In the genomic region with DNA sequence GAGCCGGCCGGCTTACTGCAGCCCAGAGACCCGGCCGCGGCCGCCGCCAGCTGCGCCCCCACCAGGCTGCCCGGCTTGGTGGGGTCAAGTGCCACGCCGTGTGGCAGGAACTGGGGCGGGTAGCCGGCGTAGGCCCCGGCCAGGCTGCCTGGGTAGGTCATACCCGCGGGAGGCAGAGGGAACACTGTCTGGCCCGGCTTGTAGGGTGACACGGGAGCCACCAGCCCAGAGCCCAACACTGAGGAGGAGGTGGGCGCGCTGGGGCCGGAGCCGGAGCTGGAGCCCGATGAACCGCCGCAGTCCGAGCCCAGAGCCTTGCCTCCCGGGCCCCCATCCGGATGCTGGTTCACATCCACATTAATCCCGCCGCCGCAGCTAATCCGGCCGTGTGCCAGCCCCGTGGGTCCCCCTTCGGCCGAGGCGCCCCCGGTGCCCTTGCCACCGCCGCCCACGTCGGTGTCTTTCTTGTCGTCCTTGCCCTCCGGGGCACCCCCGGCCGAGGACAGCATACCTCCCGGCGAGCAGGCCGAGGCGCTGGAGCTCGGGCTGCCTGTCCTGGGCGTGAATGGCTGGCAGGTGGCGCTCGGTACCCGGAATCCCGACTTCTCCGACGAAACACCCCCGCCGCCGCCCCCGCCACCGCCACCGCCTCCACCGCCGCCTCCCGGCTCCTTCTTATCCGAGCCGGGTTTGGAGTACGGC, we compare ENCODE assay signal across 9 cellular contexts. TPM values are rescaled to one million over a fixed set of nuclear protein-coding genes. Genes with fewer than 3 reads are reported as not detected.
DNase-seq lines count a peak whose midpoint lies in the region; ATAC-seq, FAIRE-seq and TF ChIP-seq lines count a peak whose summit lies in the region.
"Had no signal": no experiment of that assay in that cellular context is flagged by ENCODE, and none has a peak within 500 bp of the region (broad histone marks: within the 10 kb centered on the region; RNA-seq: fewer than 3 reads in every experiment).

No MANE protein-coding gene starts in this region.

- H3K36me3 Mint-ChIP-seq in activated CD4-positive, alpha-beta T cell treated with anti-CD3 and anti-CD28 coated beads, Interleukin-2, amount 10 ng/mL, durations not matched to agents 7 days and 5 days (ENCODE audit: low read depth): peaks cover 3% of the 10 kb centered on the region

- H3K4me1 ChIP-seq in endothelial cell of umbilical vein (ENCODE audit: control insufficient read depth, extremely low read depth, insufficient read depth, low read length): peaks cover 40% of the 10 kb centered on the region
- peaks cover 49% of the 10 kb centered on the region for H3K4me1 ChIP-seq in mesenchymal stem cell (ENCODE audit: control insufficient read depth, insufficient read depth, low read depth, low read length)
- H3K4me1 ChIP-seq in subcutaneous abdominal adipose tissue (ENCODE audit: control insufficient read depth in 5 of 5, insufficient read depth in 5 of 5, low read length in 5 of 5): peaks cover 2 to 67% (median 64%) of the 10 kb centered on the region in 5 donors

- H2BK120ac ChIP-seq in mesenchymal stem cell (ENCODE audit: low read depth, low read length): peak overlapping the region; percentile 95

- no peak for TF ChIP-seq POLR2A in endothelial cell of umbilical vein (IDR thresholded peaks at IDR 0.05; ENCODE audit: low read depth, low read length)

- WGBS in mesenchymal stem cell: under 1% methylated on average over 58 of the region's 71 CpGs

- no peaks in the 10 kb centered on the region for H3K9me3 Mint-ChIP-seq in activated CD4-positive, alpha-beta T cell treated with anti-CD3 and anti-CD28 coated beads, Interleukin-2, amount 10 ng/mL, durations not matched to agents 7 days and 5 days

- H3K9me3 ChIP-seq in endothelial cell of umbilical vein (replicated peaks; ENCODE audit: control insufficient read depth, insufficient read depth, low read length): no peaks in the 10 kb centered on the region
- H3K9me3 ChIP-seq in mesenchymal stem cell (ENCODE audit: control insufficient read depth, low read length): no peaks in the 10 kb centered on the region
- no peaks in the 10 kb centered on the region for H3K9me3 ChIP-seq in subcutaneous abdominal adipose tissue (ENCODE audit: control insufficient read depth in 5 of 5, low read length in 5 of 5)

- peaks cover 6% of the 10 kb centered on the region for H3K79me1 ChIP-seq in mesenchymal stem cell (replicated peaks; ENCODE audit: low read length, poor library complexity, severe bottlenecking)

- DNase-seq in stimulated activated CD4-positive, alpha-beta T cell treated with anti-CD3 and anti-CD28 coated beads, Interleukin-12 subunit alpha, Interleukin-12 subunit beta, amount 100 ng/mL, for 4 hours: peak; percentile 44
- DNase-seq in stimulated activated CD4-positive, alpha-beta T cell treated with anti-CD3 and anti-CD28 coated beads, Interleukin-2, amount 100 ng/mL, for 48 hours: no peak
- peak; percentile 21 for DNase-seq in NCI-H1092 (lab: John Stamatoyannopoulos, UW)
- peak; percentile 34 for DNase-seq in activated CD4-positive, alpha-beta T cell treated with anti-CD3 and anti-CD28 coated beads, Interleukin-2, amount 10 ng/mL, durations not matched to agents 7 days and 5 days
- DNase-seq in endothelial cell of umbilical vein (ENCODE audit: low read depth, low spot score): peak; percentile 75
- peak; percentile 82 for DNase-seq in mesenchymal stem cell

- peaks cover 35% of the 10 kb centered on the region for H3K4me1 Mint-ChIP-seq in activated CD4-positive, alpha-beta T cell treated with anti-CD3 and anti-CD28 coated beads, Interleukin-2, amount 10 ng/mL, durations not matched to agents 7 days and 5 days

- H2AK5ac ChIP-seq in mesenchymal stem cell (ENCODE audit: low read length, severe bottlenecking): no peak overlapping the region

- H3K4me3 ChIP-seq in endothelial cell of umbilical vein (replicated peaks in 1 of 3; ENCODE audit: insufficient read depth in 1 of 3, low read depth in 1 of 3, low read length in 3 of 3) (peak overlapping the region; percentile 52 to 81 (median 77)), mesenchymal stem cell (ENCODE audit: insufficient read depth in 1 of 2, low read depth in 1 of 2, low read length in 2 of 2) (peak overlapping the region; percentile 76 to 97), subcutaneous abdominal adipose tissue (ENCODE audit: low read depth in 1 of 5, low read length in 5 of 5) (peak overlapping the region; percentile 89 to 99 (median 93))

- CTCF ChIA-PET in activated CD4-positive, alpha-beta T cell treated with anti-CD3 and anti-CD28 coated beads, Interleukin-2, amount 10 ng/mL, durations not matched to agents 7 days and 5 days (lab: Charles Lee): no interaction called here
- CTCF ChIA-PET in endothelial cell of umbilical vein (lab: Charles Lee): interaction anchor here (0.6 to 4.9 kb wide), 21 partner anchors 12 to 1713 kb away, joined by 3 to 70 read pairs (median 4); no protein-coding TSS in a partner anchor

- POLR2A ChIA-PET in activated CD4-positive, alpha-beta T cell treated with anti-CD3 and anti-CD28 coated beads, Interleukin-2, amount 10 ng/mL, durations not matched to agents 7 days and 5 days (lab: Charles Lee): no interaction called here
- POLR2A ChIA-PET in endothelial cell of umbilical vein (lab: Charles Lee): no interaction called here

- peak overlapping the region; percentile 95 for H2BK15ac ChIP-seq in mesenchymal stem cell (ENCODE audit: low read depth, poor library complexity, severe bottlenecking)

- H3K23ac ChIP-seq in mesenchymal stem cell (ENCODE audit: low read length in 2 of 2): peak overlapping the region; percentile 52 to 84

- H3K9ac ChIP-seq in endothelial cell of umbilical vein (replicated peaks; ENCODE audit: extremely low read depth, insufficient read depth, low read length) (peak overlapping the region; percentile 19), mesenchymal stem cell (ENCODE audit: low read length) (peak overlapping the region; percentile 100), subcutaneous abdominal adipose tissue (ENCODE audit: low read length in 5 of 5) (peak overlapping the region in 4 of 5 donors; percentile 53 to 91 (median 80))

- H3K27me3 ChIP-seq in endothelial cell of umbilical vein (ENCODE audit: control insufficient read depth in 2 of 2, insufficient read depth in 2 of 2, low read length in 2 of 2) (peaks cover 16 to 45% of the 10 kb centered on the region in 2 experiments), mesenchymal stem cell (ENCODE audit: control insufficient read depth in 1 of 2, insufficient read depth in 1 of 2, low read length in 2 of 2) (peaks cover 0 to 44% of the 10 kb centered on the region in 2 experiments), subcutaneous abdominal adipose tissue (ENCODE audit: control insufficient read depth in 5 of 5, insufficient read depth in 4 of 5, low read length in 5 of 5) (peaks cover 0 to 10% (median 6%) of the 10 kb centered on the region in 5 donors)

- H3K36me3 ChIP-seq in endothelial cell of umbilical vein (ENCODE audit: control insufficient read depth in 2 of 2, extremely low read depth in 1 of 2, insufficient read depth in 2 of 2, low read length in 2 of 2) (no peaks in the 10 kb centered on the region), mesenchymal stem cell (ENCODE audit: control insufficient read depth in 1 of 2, insufficient read depth in 2 of 2, low read depth in 1 of 2, low read length in 2 of 2) (peaks cover 16 to 26% of the 10 kb centered on the region in 2 experiments), subcutaneous abdominal adipose tissue (ENCODE audit: control insufficient read depth in 5 of 5, insufficient read depth in 5 of 5, low read length in 5 of 5) (peaks cover 0 to 7% (median 6%) of the 10 kb centered on the region in 5 donors)

- no peak overlapping the region for H3K27ac Mint-ChIP-seq in activated CD4-positive, alpha-beta T cell treated with anti-CD3 and anti-CD28 coated beads, Interleukin-2, amount 10 ng/mL, durations not matched to agents 7 days and 5 days

- peak overlapping the region; percentile 63 for H3K4me3 Mint-ChIP-seq in activated CD4-positive, alpha-beta T cell treated with anti-CD3 and anti-CD28 coated beads, Interleukin-2, amount 10 ng/mL, durations not matched to agents 7 days and 5 days

- TF ChIP-seq CTCF in endothelial cell of umbilical vein (IDR thresholded peaks at IDR 0.05; ENCODE audit: extremely low read depth in 1 of 2, insufficient read depth in 1 of 2, low read depth in 1 of 2, low read length in 2 of 2): peak; percentile 21 to 73

- peak overlapping the region; percentile 28 to 85 for H2BK12ac ChIP-seq in mesenchymal stem cell (ENCODE audit: low read length in 2 of 2)

- peak overlapping the region; percentile 85 to 94 for H3K4ac ChIP-seq in mesenchymal stem cell (ENCODE audit: low read depth in 1 of 2, low read length in 2 of 2)

- ATAC-seq in GM21423 (IDR thresholded peaks at IDR 0.05; ENCODE audit: unreplicated experiment): no peak

- dilution Hi-C loops in endothelial cell of umbilical vein (cut with MboI; ENCODE audit: extremely low pct_ligation_motif_present, low sequenced_read_pairs): no loop called here

- H4K8ac ChIP-seq in mesenchymal stem cell (ENCODE audit: low read length): peak overlapping the region; percentile 66

- H3K14ac ChIP-seq in mesenchymal stem cell (ENCODE audit: low read length in 2 of 2): peak overlapping the region in 1 of 2 experiments; percentile 92

- no peaks in the 10 kb centered on the region for H3K9me1 ChIP-seq in endothelial cell of umbilical vein (replicated peaks; ENCODE audit: control insufficient read depth, extremely low read depth, insufficient read depth, low read length)

- H2BK5ac ChIP-seq in mesenchymal stem cell (ENCODE audit: low read depth, low read length, poor library complexity, severe bottlenecking): no peak overlapping the region

- peak overlapping the region; percentile 87 for H4K91ac ChIP-seq in mesenchymal stem cell (ENCODE audit: low read length)

- H3K4me2 ChIP-seq in endothelial cell of umbilical vein (ENCODE audit: insufficient read depth, low read length) (peak overlapping the region; percentile 88), mesenchymal stem cell (ENCODE audit: low read length, poor library complexity, severe bottlenecking) (peak overlapping the region; percentile 87)

- H3K27ac ChIP-seq in endothelial cell of umbilical vein (ENCODE audit: insufficient read depth, low read depth, low read length): no peak overlapping the region
- no peak overlapping the region for H3K27ac ChIP-seq in mesenchymal stem cell (ENCODE audit: low read length, poor library complexity, severe bottlenecking)
- peak overlapping the region; percentile 93 for H3K27ac ChIP-seq in subcutaneous abdominal adipose tissue (ENCODE audit: low read depth, low read length)

- H2AFZ ChIP-seq in endothelial cell of umbilical vein (ENCODE audit: low read depth, low read length) (peak overlapping the region; percentile 33), mesenchymal stem cell (ENCODE audit: low read depth, low read length) (no peak overlapping the region)

- no peaks in the 10 kb centered on the region for H4K20me1 ChIP-seq in endothelial cell of umbilical vein (replicated peaks; ENCODE audit: control insufficient read depth, extremely low read depth, insufficient read depth, low read length)

- peaks cover 60% of the 10 kb centered on the region for H3K27me3 Mint-ChIP-seq in activated CD4-positive, alpha-beta T cell treated with anti-CD3 and anti-CD28 coated beads, Interleukin-2, amount 10 ng/mL, durations not matched to agents 7 days and 5 days

- intact Hi-C loops in endothelial cell of umbilical vein (cut with micrococcal nuclease): loop anchor here (1.0 to 5.0 kb wide), 11 partner anchors 68 to 1713 kb away; no protein-coding TSS in a partner anchor

- FAIRE-seq in endothelial cell of umbilical vein (lab: Jason Lieb, UNC): peak; percentile 75
- FAIRE-seq: GM18507 had no signal

- BruUV-seq in endothelial cell of umbilical vein (replicated peaks; lab: Mats Ljungman, UMichigan): no TSS peak

- peak overlapping the region; percentile 93 to 98 for H3K18ac ChIP-seq in mesenchymal stem cell (ENCODE audit: low read depth in 1 of 2, low read length in 2 of 2)

- H3K79me2 ChIP-seq in endothelial cell of umbilical vein (ENCODE audit: control insufficient read depth, insufficient read depth, low read length): peaks cover 12% of the 10 kb centered on the region

RNA-seq across cellular contexts. Expression of gene ZNF503, which starts 2.0 kb away (rescaled TPM):
- total RNA-seq in activated CD4-positive, alpha-beta T cell treated with anti-CD3 and anti-CD28 coated beads, Interleukin-2, amount 10 ng/mL, durations not matched to agents 7 days and 5 days: under 1 TPM in 1 of 2 experiments, not detected in 1; 0.07 TPM
- 2.2 and 2.7 TPM in 2 replicates for total RNA-seq in endothelial cell of umbilical vein
- polyA plus RNA-seq in endothelial cell of umbilical vein: 0.58 and 0.73 TPM in 2 replicates
- 0.28 and 0.37 TPM in 2 replicates for polyA plus RNA-seq in endothelial cell of umbilical vein (2011; cell fraction: cytosol; rRNA removed)
- 0.37 and 0.39 TPM in 2 replicates for polyA plus RNA-seq in endothelial cell of umbilical vein (2011; cell fraction: nucleus; rRNA removed)
- polyA plus RNA-seq in endothelial cell of umbilical vein (2012): 0.23 and 0.45 TPM in 2 replicates
- polyA minus RNA-seq in endothelial cell of umbilical vein: 0.40 and 0.66 TPM in 2 replicates
- polyA minus RNA-seq in endothelial cell of umbilical vein (2011; cell fraction: cytosol; rRNA and poly(A)+ RNA removed): 6.3 TPM
- polyA minus RNA-seq in endothelial cell of umbilical vein (2011; cell fraction: nucleus; rRNA and poly(A)+ RNA removed): 0.48 and 1.2 TPM in 2 replicates
- polyA plus RNA-seq in mesenchymal stem cell (2013, experiment 1 of 2): 110 TPM
- 112 TPM for polyA plus RNA-seq in mesenchymal stem cell (2013, experiment 2 of 2)

RNA-seq across cellular contexts. Expression of gene LRMDA, which starts 31.8 kb away (rescaled TPM):
- not detected for total RNA-seq in activated CD4-positive, alpha-beta T cell treated with anti-CD3 and anti-CD28 coated beads, Interleukin-2, amount 10 ng/mL, durations not matched to agents 7 days and 5 days
- total RNA-seq in endothelial cell of umbilical vein: 5.1 and 9.7 TPM in 2 replicates
- polyA plus RNA-seq in endothelial cell of umbilical vein: 7.0 and 18.0 TPM in 2 replicates
- polyA plus RNA-seq in endothelial cell of umbilical vein (2011; cell fraction: cytosol; rRNA removed): 5.3 and 11.2 TPM in 2 replicates
- 3.7 and 6.1 TPM in 2 replicates for polyA plus RNA-seq in endothelial cell of umbilical vein (2011; cell fraction: nucleus; rRNA removed)
- polyA plus RNA-seq in endothelial cell of umbilical vein (2012): 0.27 and 1.6 TPM in 2 replicates
- 6.9 and 22.5 TPM in 2 replicates for polyA minus RNA-seq in endothelial cell of umbilical vein
- not detected for polyA minus RNA-seq in endothelial cell of umbilical vein (2011; cell fraction: cytosol; rRNA and poly(A)+ RNA removed)
- polyA minus RNA-seq in endothelial cell of umbilical vein (2011; cell fraction: nucleus; rRNA and poly(A)+ RNA removed): 23.9 and 26.9 TPM in 2 replicates
- 3.8 TPM for polyA plus RNA-seq in mesenchymal stem cell (2013, experiment 1 of 2)
- 5.7 TPM for polyA plus RNA-seq in mesenchymal stem cell (2013, experiment 2 of 2)

Comparison
In these comparisons a context has a peak if more than half of its experiments do, and no peak if none do; other contexts are left out.
1. DNase-seq: peak in stimulated activated CD4-positive, alpha-beta T cell treated with anti-CD3 and anti-CD28 coated beads, Interleukin-12 subunit alpha, Interleukin-12 subunit beta, amount 100 ng/mL, for 4 hours (single experiment), NCI-H1092 (single experiment), activated CD4-positive, alpha-beta T cell treated with anti-CD3 and anti-CD28 coated beads, Interleukin-2, amount 10 ng/mL, durations not matched to agents 7 days and 5 days (single experiment), endothelial cell of umbilical vein (single experiment) and mesenchymal stem cell (single experiment); none in stimulated activated CD4-positive, alpha-beta T cell treated with anti-CD3 and anti-CD28 coated beads, Interleukin-2, amount 100 ng/mL, for 48 hours (0 of 2).
2. H3K9ac ChIP-seq: peak in every context shown above with its lines; median percentile 100 in mesenchymal stem cell; 80 in subcutaneous abdominal adipose tissue; 19 in endothelial cell of umbilical vein.
3. Peak in every context shown above with its lines, with median percentiles within 50 percentile points of each other: H3K4me3 ChIP-seq.